ENCODE assay signal across 8 cellular contexts in genomic region chr14:31026076-31026394, GRCh38. TPM values are rescaled to one million over a fixed set of nuclear protein-coding genes. Genes with fewer than 3 reads are reported as not detected.
A peak's percentile ranks its signal among the peaks of the same experiment; 100 is the strongest.
DNase-seq lines count a peak whose midpoint lies in the region; ATAC-seq and TF ChIP-seq lines count a peak whose summit lies in the region.

A gene with protein sequence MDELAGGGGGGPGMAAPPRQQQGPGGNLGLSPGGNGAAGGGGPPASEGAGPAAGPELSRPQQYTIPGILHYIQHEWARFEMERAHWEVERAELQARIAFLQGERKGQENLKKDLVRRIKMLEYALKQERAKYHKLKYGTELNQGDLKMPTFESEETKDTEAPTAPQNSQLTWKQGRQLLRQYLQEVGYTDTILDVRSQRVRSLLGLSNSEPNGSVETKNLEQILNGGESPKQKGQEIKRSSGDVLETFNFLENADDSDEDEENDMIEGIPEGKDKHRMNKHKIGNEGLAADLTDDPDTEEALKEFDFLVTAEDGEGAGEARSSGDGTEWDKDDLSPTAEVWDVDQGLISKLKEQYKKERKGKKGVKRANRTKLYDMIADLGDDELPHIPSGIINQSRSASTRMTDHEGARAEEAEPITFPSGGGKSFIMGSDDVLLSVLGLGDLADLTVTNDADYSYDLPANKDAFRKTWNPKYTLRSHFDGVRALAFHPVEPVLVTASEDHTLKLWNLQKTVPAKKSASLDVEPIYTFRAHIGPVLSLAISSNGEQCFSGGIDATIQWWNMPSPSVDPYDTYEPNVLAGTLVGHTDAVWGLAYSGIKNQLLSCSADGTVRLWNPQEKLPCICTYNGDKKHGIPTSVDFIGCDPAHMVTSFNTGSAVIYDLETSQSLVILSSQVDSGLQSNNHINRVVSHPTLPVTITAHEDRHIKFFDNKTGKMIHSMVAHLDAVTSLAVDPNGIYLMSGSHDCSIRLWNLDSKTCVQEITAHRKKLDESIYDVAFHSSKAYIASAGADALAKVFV (minus strand): TSS chr14:31026379. CDS start chr14:31026185, 194 bp downstream.

- intact Hi-C loops in lower lobe of right lung (cut with DNase I) (no loop called here), tibial artery (cut with DNase I; ENCODE audit: low total_unique reads) (no loop called here)

- H3K4me3 ChIP-seq in BE2C (ENCODE audit: low read depth, low read length) (peak within 1 kb of the TSS; percentile 81), HUES48 (ENCODE audit: low read depth, low read length) (peak within 1 kb of the TSS; percentile 94), cardiac fibroblast (replicated peaks in 1 of 2; ENCODE audit: low read depth in 2 of 2, low read length in 2 of 2) (peak within 1 kb of the TSS; percentile 95 to 97), lower lobe of right lung (peak within 1 kb of the TSS; percentile 95), tibial artery (peak within 1 kb of the TSS; percentile 100)

- no peak for DNase-seq in BE2C
- no peak for DNase-seq in cardiac fibroblast (ENCODE audit: low read depth in 2 of 2)
- no peak for DNase-seq in lower lobe of right lung
- no peak for DNase-seq in tibial artery
- no peak for DNase-seq in NCI-H2107 treated with DMSO at 0.1 percent for 48 hours (lab: John Stamatoyannopoulos, UW; ENCODE audit: unreplicated experiment)
- no peak for DNase-seq in superior temporal gyrus (ENCODE audit: extremely low spot score)
- DNase-seq in NCI-H1930 (lab: John Stamatoyannopoulos, UW): no peak

- H3K9me3 ChIP-seq in BE2C: no peaks in the 10 kb centered on the region
- H3K9me3 ChIP-seq in HUES48 (ENCODE audit: control insufficient read depth, insufficient read depth, low read length): no peaks in the 10 kb centered on the region
- no peaks in the 10 kb centered on the region for H3K9me3 ChIP-seq in lower lobe of right lung
- no peaks in the 10 kb centered on the region for H3K9me3 ChIP-seq in tibial artery

- H3K27me3 ChIP-seq in BE2C (no peaks in the 10 kb centered on the region), HUES48 (ENCODE audit: control insufficient read depth, insufficient read depth, low read length) (no peaks in the 10 kb centered on the region), lower lobe of right lung (ENCODE audit: low read depth) (no peaks in the 10 kb centered on the region), tibial artery (no peaks in the 10 kb centered on the region)

- H3K36me3 ChIP-seq in BE2C (peaks cover 14% of the 10 kb centered on the region), HUES48 (ENCODE audit: control insufficient read depth, insufficient read depth, low read length) (no peaks in the 10 kb centered on the region), lower lobe of right lung (no peaks in the 10 kb centered on the region), tibial artery (no peaks in the 10 kb centered on the region)

- no peak for ATAC-seq in lower lobe of right lung

- H3K4me1 ChIP-seq in BE2C (no peaks in the 10 kb centered on the region), HUES48 (ENCODE audit: control insufficient read depth, insufficient read depth, low read length) (peaks cover 17% of the 10 kb centered on the region; the same call in 1 of the 2 replicates), lower lobe of right lung (peaks cover 29% of the 10 kb centered on the region), tibial artery (peaks cover 0 to 27% (median 13%) of the 10 kb centered on the region in 4 donors)

- peak within 1 kb of the TSS; percentile 97 for H3K27ac ChIP-seq in HUES48 (ENCODE audit: low read depth, low read length)
- peak within 1 kb of the TSS; percentile 98 for H3K27ac ChIP-seq in lower lobe of right lung
- peak within 1 kb of the TSS; percentile 99 to 100 for H3K27ac ChIP-seq in tibial artery

- H3K9ac ChIP-seq in HUES48 (ENCODE audit: low read depth, low read length): peak within 1 kb of the TSS; percentile 93

- TF ChIP-seq CTCF in BE2C (IDR thresholded peaks at IDR 0.05; ENCODE audit: low read depth, low read length) (no peak), cardiac fibroblast (IDR thresholded peaks at IDR 0.05; ENCODE audit: low read depth, low read length) (no peak), lower lobe of right lung (IDR thresholded peaks at IDR 0.05) (no peak), tibial artery (IDR thresholded peaks at IDR 0.05) (no peak)

RNA-seq across cellular contexts. Expression of the gene that starts here (rescaled TPM):
- polyA plus RNA-seq in BE2C (2012; ENCODE audit: insufficient read depth, insufficient read length, low read depth): 25.4 TPM
- total RNA-seq in lower lobe of right lung: 32.8 TPM
